ENCODE assay signal across 1 cellular context in the genomic region with DNA sequence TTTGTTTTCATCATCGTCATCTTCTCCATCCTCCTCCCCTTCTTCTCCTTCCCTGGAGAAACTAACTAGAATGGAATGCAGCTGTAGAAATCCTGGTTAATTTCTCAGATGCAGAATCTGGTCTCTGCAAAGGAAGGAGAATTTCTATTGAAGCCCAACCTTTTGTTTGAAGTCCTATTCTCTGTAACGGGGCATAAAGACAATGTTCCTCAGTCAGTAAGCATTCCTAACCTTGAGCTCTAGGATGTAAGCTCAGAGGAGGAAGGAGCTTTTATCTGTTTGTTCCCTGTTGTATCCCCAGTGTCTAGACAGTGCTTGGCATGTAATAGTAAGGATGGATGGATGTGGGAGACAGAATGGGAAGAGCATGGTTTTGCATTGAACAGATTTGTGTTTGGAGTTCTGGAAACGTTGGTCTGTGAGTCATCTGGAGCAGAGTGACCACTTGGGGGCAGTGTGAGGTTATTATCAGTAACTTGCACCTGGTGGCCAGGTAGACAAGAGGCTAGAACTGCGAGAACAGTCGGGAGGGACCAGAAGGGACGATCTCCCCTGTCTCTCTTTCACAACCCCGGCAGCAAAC.
TF ChIP-seq lines count a peak whose summit lies in the region.

No MANE protein-coding gene starts in this region.

TF ChIP-seq in GM23338, 12 proteins besides CTCF, POLR2A, EP300 and RAD21 (continued from another document):
- TF ChIP-seq STAT1 (IDR thresholded peaks at IDR 0.05; ENCODE audit: unreplicated experiment) (no peak), ZNF331 (CRISPR knock-in tag; IDR thresholded peaks at IDR 0.05; ENCODE audit: low read depth) (no peak), EZH2 (IDR thresholded peaks at IDR 0.05; ENCODE audit: low read depth, unreplicated experiment) (no peak), ZNF114 (CRISPR knock-in tag; IDR thresholded peaks at IDR 0.05) (no peak), REST (IDR thresholded peaks at IDR 0.05; ENCODE audit: unreplicated experiment) (no peak)
- TF ChIP-seq, protein P1, sequence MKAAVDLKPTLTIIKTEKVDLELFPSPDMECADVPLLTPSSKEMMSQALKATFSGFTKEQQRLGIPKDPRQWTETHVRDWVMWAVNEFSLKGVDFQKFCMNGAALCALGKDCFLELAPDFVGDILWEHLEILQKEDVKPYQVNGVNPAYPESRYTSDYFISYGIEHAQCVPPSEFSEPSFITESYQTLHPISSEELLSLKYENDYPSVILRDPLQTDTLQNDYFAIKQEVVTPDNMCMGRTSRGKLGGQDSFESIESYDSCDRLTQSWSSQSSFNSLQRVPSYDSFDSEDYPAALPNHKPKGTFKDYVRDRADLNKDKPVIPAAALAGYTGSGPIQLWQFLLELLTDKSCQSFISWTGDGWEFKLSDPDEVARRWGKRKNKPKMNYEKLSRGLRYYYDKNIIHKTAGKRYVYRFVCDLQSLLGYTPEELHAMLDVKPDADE (IDR thresholded peaks at IDR 0.05) = no peak
